14 cellular contexts compared by ENCODE assay signal in the genomic region with DNA sequence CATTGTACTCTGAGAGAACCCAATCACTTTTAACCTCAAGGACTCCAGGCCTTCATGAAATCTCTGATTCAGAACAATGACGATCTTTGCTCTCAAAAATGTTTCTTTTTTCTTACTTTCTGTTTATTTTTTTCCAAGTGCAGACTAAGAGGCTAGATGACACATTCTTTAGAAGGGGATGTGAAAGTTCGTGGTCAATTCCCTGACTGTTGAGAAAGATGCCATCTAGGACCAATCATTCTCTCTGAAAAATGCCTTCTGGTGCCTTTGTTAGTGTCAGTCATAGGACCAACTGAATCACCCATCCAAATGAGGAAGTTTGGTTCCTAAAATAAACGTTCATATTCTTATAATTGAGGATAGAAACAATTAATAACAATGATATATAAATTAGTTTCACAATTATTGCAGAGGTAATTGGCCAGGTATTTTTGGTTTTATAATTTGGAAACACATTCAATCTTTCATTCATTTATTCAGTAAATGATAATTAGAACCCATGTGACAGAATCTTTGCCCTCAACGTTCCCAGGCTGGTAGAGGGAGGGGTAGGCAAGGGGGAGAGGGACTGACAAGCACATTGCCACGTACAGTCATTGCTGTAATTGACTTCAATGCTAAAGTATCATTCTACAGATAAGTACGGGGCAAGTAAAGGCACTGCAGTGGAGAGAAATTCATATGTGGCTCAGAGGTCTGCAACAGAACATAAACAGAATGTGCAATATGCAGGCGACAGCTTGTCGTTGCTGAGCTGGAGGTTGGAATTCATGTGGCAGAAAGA.
DNase-seq lines count a peak whose midpoint lies in the region; ATAC-seq and TF ChIP-seq lines count a peak whose summit lies in the region.
"Had no signal": no experiment of that assay in that cellular context is flagged by ENCODE, and none has a peak within 500 bp of the region (broad histone marks: within the 10 kb centered on the region; RNA-seq: fewer than 3 reads in every experiment).

No MANE protein-coding gene starts in this region.

- H3K4me3 Mint-ChIP-seq in stimulated activated memory B cell treated with anti-CD40 and anti-IgM and Interleukin-4, amounts not matched to agents 10 μg/mL and 1 μg/mL and 100 μg/mL, for 72 hours = no peak overlapping the region
- no peak overlapping the region for H3K4me3 Mint-ChIP-seq in progenitor cell of endocrine pancreas (ENCODE audit: low read depth)
- H3K4me3 Mint-ChIP-seq: activated naive CD8-positive, alpha-beta T cell treated with anti-CD3 and anti-CD28 coated beads, Interleukin-2, amount 50 U/mL, for 24 hours had no signal

- no peaks in the 10 kb centered on the region for H3K4me1 Mint-ChIP-seq in stimulated activated memory B cell treated with anti-CD40 and anti-IgM and Interleukin-4, amounts not matched to agents 10 μg/mL and 1 μg/mL and 100 μg/mL, for 72 hours
- H3K4me1 Mint-ChIP-seq in progenitor cell of endocrine pancreas (ENCODE audit: low read depth) = peaks cover 20% of the 10 kb centered on the region
- H3K4me1 Mint-ChIP-seq: activated naive CD8-positive, alpha-beta T cell treated with anti-CD3 and anti-CD28 coated beads, Interleukin-2, amount 50 U/mL, for 24 hours had no signal

- no peaks in the 10 kb centered on the region for H3K9me3 Mint-ChIP-seq in stimulated activated memory B cell treated with anti-CD40 and anti-IgM and Interleukin-4, amounts not matched to agents 10 μg/mL and 1 μg/mL and 100 μg/mL, for 72 hours
- no peaks in the 10 kb centered on the region for H3K9me3 Mint-ChIP-seq in progenitor cell of endocrine pancreas (ENCODE audit: low read depth)
- H3K9me3 Mint-ChIP-seq: activated naive CD8-positive, alpha-beta T cell treated with anti-CD3 and anti-CD28 coated beads, Interleukin-2, amount 50 U/mL, for 24 hours had no signal

- TF ChIP-seq CTCF in progenitor cell of endocrine pancreas (IDR thresholded peaks at IDR 0.05; ENCODE audit: unreplicated experiment) (no peak), brain microvascular endothelial cell (IDR thresholded peaks at IDR 0.05; ENCODE audit: low read depth, low read length, missing control alignments) (no peak), breast epithelium (IDR thresholded peaks at IDR 0.05) (no peak)

- H3K9me3 ChIP-seq in breast epithelium = no peaks in the 10 kb centered on the region
- H3K9me3 ChIP-seq: left ventricle myocardium inferior had no signal

- H3K4me3 ChIP-seq in brain microvascular endothelial cell (ENCODE audit: low read depth, low read length) = no peak overlapping the region
- no peak overlapping the region for H3K4me3 ChIP-seq in breast epithelium
- H3K4me3 ChIP-seq: left ventricle myocardium inferior had no signal

- DNase-seq in astrocyte of the hippocampus (ENCODE audit: low read depth, low spot score) (peak; percentile 46), progenitor cell of endocrine pancreas (ENCODE audit: low spot score, unreplicated experiment) (no peak), brain microvascular endothelial cell (no peak), breast epithelium (ENCODE audit: low spot score in 2 of 2) (no peak)
- DNase-seq: activated CD4-positive, alpha-beta T cell treated with anti-CD3 and anti-CD28 coated beads, Interleukin-2, amount 50 U/mL, for 48 hours; activated naive CD8-positive, alpha-beta T cell treated with anti-CD3 and anti-CD28 coated beads, Interleukin-2, amount 50 U/mL, for 24 hours; GF-D8; left ventricle myocardium inferior; NCI-H187; retina had no signal

- H3K27ac Mint-ChIP-seq in stimulated activated memory B cell treated with anti-CD40 and anti-IgM and Interleukin-4, amounts not matched to agents 10 μg/mL and 1 μg/mL and 100 μg/mL, for 72 hours = no peak overlapping the region
- H3K27ac Mint-ChIP-seq in progenitor cell of endocrine pancreas = no peak overlapping the region
- H3K27ac Mint-ChIP-seq: activated naive CD8-positive, alpha-beta T cell treated with anti-CD3 and anti-CD28 coated beads, Interleukin-2, amount 50 U/mL, for 24 hours had no signal

- in situ Hi-C loops in brain microvascular endothelial cell (cut with HindIII; ENCODE audit: low pct_ligation_motif_present, low sequenced_read_pairs) = no loop called here

- peaks cover 21% of the 10 kb centered on the region for H3K27me3 Mint-ChIP-seq in stimulated activated memory B cell treated with anti-CD40 and anti-IgM and Interleukin-4, amounts not matched to agents 10 μg/mL and 1 μg/mL and 100 μg/mL, for 72 hours
- H3K27me3 Mint-ChIP-seq in progenitor cell of endocrine pancreas = no peaks in the 10 kb centered on the region

- no peaks in the 10 kb centered on the region for H3K36me3 Mint-ChIP-seq in stimulated activated memory B cell treated with anti-CD40 and anti-IgM and Interleukin-4, amounts not matched to agents 10 μg/mL and 1 μg/mL and 100 μg/mL, for 72 hours
- H3K36me3 Mint-ChIP-seq in progenitor cell of endocrine pancreas (ENCODE audit: insufficient read depth) = no peaks in the 10 kb centered on the region

- intact Hi-C loops in breast epithelium (cut with DNase I; ENCODE audit: low total_unique reads) = no loop called here

- H3K4me1 ChIP-seq in breast epithelium = no peaks in the 10 kb centered on the region
- H3K4me1 ChIP-seq: left ventricle myocardium inferior had no signal

- H3K27me3 ChIP-seq in brain microvascular endothelial cell (replicated peaks) (no peaks in the 10 kb centered on the region), breast epithelium (no peaks in the 10 kb centered on the region)

- H3K27ac ChIP-seq in brain microvascular endothelial cell = no peak overlapping the region
- H3K27ac ChIP-seq in breast epithelium = no peak overlapping the region
- H3K27ac ChIP-seq: HL-60, left ventricle myocardium inferior had no signal

- ATAC-seq in GM19351 (IDR thresholded peaks at IDR 0.05; ENCODE audit: unreplicated experiment) (peak; percentile 63), HG03469 (IDR thresholded peaks at IDR 0.05; ENCODE audit: unreplicated experiment) (peak; percentile 69)
- peak; percentile 79 for ATAC-seq in stimulated activated memory B cell treated with anti-CD40 and anti-IgM and Interleukin-4, amounts not matched to agents 10 μg/mL and 1 μg/mL and 100 μg/mL, for 72 hours
- ATAC-seq: activated naive CD8-positive, alpha-beta T cell treated with anti-CD3 and anti-CD28 coated beads, Interleukin-2, amount 50 U/mL, for 24 hours had no signal

- TF ChIP-seq POLR2A in breast epithelium (IDR thresholded peaks at IDR 0.05) = no peak

- H3K36me3 ChIP-seq in brain microvascular endothelial cell (replicated peaks) = no peaks in the 10 kb centered on the region
- H3K36me3 ChIP-seq in breast epithelium = no peaks in the 10 kb centered on the region
- H3K36me3 ChIP-seq: left ventricle myocardium inferior had no signal
